ENCODE assay signal across 23 cellular contexts in genomic region chr20:34281177-34281576, GRCh38. TPM values are rescaled to one million over a fixed set of nuclear protein-coding genes. Genes with fewer than 3 reads are reported as not detected.
"Had no signal": no experiment of that assay in that cellular context is flagged by ENCODE, and none has a peak within 500 bp of the region (broad histone marks: within the 10 kb centered on the region; RNA-seq: fewer than 3 reads in every experiment).

No MANE protein-coding gene starts in this region.

- FAIRE-seq: endometrium, frontal cortex, small intestine had no signal

- H3K9me3 ChIP-seq: heart left ventricle, right atrium auricular region, uterus had no signal

- ATAC-seq: esophagus mucosa, heart left ventricle had no signal

- H3K4me1 Mint-ChIP-seq: naive B cell had no signal

- H3K4me3 ChIP-seq: heart left ventricle, right atrium auricular region, uterus had no signal

- H3K36me3 ChIP-seq: uterus had no signal

- H3K9me3 Mint-ChIP-seq: naive B cell had no signal

- H3K27me3 Mint-ChIP-seq: naive B cell had no signal

- H3K4me1 ChIP-seq: heart left ventricle, right atrium auricular region, uterus had no signal

- H3K4me3 Mint-ChIP-seq: naive B cell had no signal

- H3K27ac ChIP-seq: heart left ventricle, right atrium auricular region, uterus had no signal

- DNase-seq: cortex of kidney; effector memory CD4-positive, alpha-beta T cell; heart left ventricle; hippocampal formation; mesendoderm; naive B cell; small intestine; stimulated activated CD4-positive, alpha-beta T cell treated with anti-CD3 and anti-CD28 coated beads, Interleukin-12 subunit alpha, Interleukin-12 subunit beta, amount 100 ng/mL, for 4 hours; stimulated activated CD4-positive, alpha-beta T cell treated with anti-CD3 and anti-CD28 coated beads, Interleukin-2, amount 100 ng/mL, for 48 hours; stimulated activated naive CD4-positive, alpha-beta T cell treated with Interleukin-2 at 50 U/mL for 16 hours; trophoblast cell; uterus had no signal

- H3K27me3 ChIP-seq: heart left ventricle, right atrium auricular region, uterus had no signal

RNA-seq across cellular contexts. Expression of gene ASIP, which starts 40.0 kb away (rescaled TPM):
- total RNA-seq: esophagus mucosa, fibroblast of lung, frontal cortex, glomerular endothelial cell, kidney epithelial cell, liver, lung microvascular endothelial cell, osteocyte, uterus had no signal
- polyA plus RNA-seq: fibroblast of lung, neural cell had no signal
